In genomic region chr9:136528716-136529341, GRCh38 we compare ENCODE assay signal across 15 cellular contexts. TPM values are rescaled to one million over a fixed set of nuclear protein-coding genes. Genes with fewer than 3 reads are reported as not detected.
DNase-seq lines count a peak whose midpoint lies in the region; ATAC-seq and TF ChIP-seq lines count a peak whose summit lies in the region.
"Had no signal": no experiment of that assay in that cellular context is flagged by ENCODE, and none has a peak within 500 bp of the region (broad histone marks: within the 10 kb centered on the region; RNA-seq: fewer than 3 reads in every experiment).

No MANE protein-coding gene starts in this region.

- H3K4me3 Mint-ChIP-seq in activated naive CD8-positive, alpha-beta T cell treated with anti-CD3 and anti-CD28 coated beads, Interleukin-2, amount 50 U/mL, for 24 hours, result no peak overlapping the region
- H3K4me3 Mint-ChIP-seq in activated naive CD8-positive, alpha-beta T cell treated with anti-CD3 and anti-CD28 coated beads for 36 hours, result no peak overlapping the region
- H3K4me3 Mint-ChIP-seq: nephron progenitor cell had no signal

- H3K4me3 ChIP-seq in mesenchymal stem cell (ENCODE audit: insufficient read depth in 1 of 2, low read depth in 1 of 2, low read length in 2 of 2) (no peak overlapping the region), tibial nerve (no peak overlapping the region)
- H3K4me3 ChIP-seq: HAP-1, lung had no signal

- H2AK5ac ChIP-seq in mesenchymal stem cell (ENCODE audit: low read length, severe bottlenecking), result no peak overlapping the region

- H3K4me1 ChIP-seq in mesenchymal stem cell (ENCODE audit: control insufficient read depth, insufficient read depth, low read depth, low read length), result peaks cover 72% of the 10 kb centered on the region
- H3K4me1 ChIP-seq in tibial nerve, result peaks cover 0 to 100% (median 92%) of the 10 kb centered on the region in 4 donors
- H3K4me1 ChIP-seq: HAP-1 had no signal

- ATAC-seq in activated naive CD8-positive, alpha-beta T cell treated with anti-CD3 and anti-CD28 coated beads, Interleukin-2, amount 50 U/mL, for 24 hours, result no peak
- ATAC-seq in HG02970 (IDR thresholded peaks at IDR 0.05; ENCODE audit: low FRiP score, unreplicated experiment), result no peak

- H3K27me3 Mint-ChIP-seq in activated naive CD8-positive, alpha-beta T cell treated with anti-CD3 and anti-CD28 coated beads, Interleukin-2, amount 50 U/mL, for 24 hours, result no peaks in the 10 kb centered on the region
- no peaks in the 10 kb centered on the region for H3K27me3 Mint-ChIP-seq in activated naive CD8-positive, alpha-beta T cell treated with anti-CD3 and anti-CD28 coated beads for 36 hours

- peaks cover 0 to 66% of the 10 kb centered on the region in 2 experiments for H3K36me3 ChIP-seq in mesenchymal stem cell (ENCODE audit: control insufficient read depth in 1 of 2, insufficient read depth in 2 of 2, low read depth in 1 of 2, low read length in 2 of 2)
- peaks cover 0 to under 1% (median 0%) of the 10 kb centered on the region in 3 donors for H3K36me3 ChIP-seq in tibial nerve
- H3K36me3 ChIP-seq: HAP-1 had no signal

- no peak for DNase-seq in activated naive CD8-positive, alpha-beta T cell treated with anti-CD3 and anti-CD28 coated beads, Interleukin-2, amount 50 U/mL, for 24 hours
- DNase-seq in activated naive CD8-positive, alpha-beta T cell treated with anti-CD3 and anti-CD28 coated beads for 36 hours, result no peak
- DNase-seq in caudate nucleus (lab: John Stamatoyannopoulos, UW) (no peak), mesenchymal stem cell (no peak), tibial nerve (ENCODE audit: low spot score in 2 of 2) (no peak), erythroblast (lab: John Stamatoyannopoulos, UW) (no peak), 8988T (no peak)
- DNase-seq: Calu3; NCI-H2029 treated with DMSO at 0.1 percent for 48 hours; nephron progenitor cell; stimulated activated CD4-positive, alpha-beta T cell treated with anti-CD3 and anti-CD28 coated beads, Interleukin-1b, Interleukin-23, amount 100 ng/mL, for 48 hours; trophoblast cell had no signal

- no peak overlapping the region for H2BK120ac ChIP-seq in mesenchymal stem cell (ENCODE audit: low read depth, low read length)

- TF ChIP-seq CTCF in tibial nerve (IDR thresholded peaks at IDR 0.05), result no peak

- H2BK12ac ChIP-seq in mesenchymal stem cell (ENCODE audit: low read length in 2 of 2), result peak overlapping the region in 1 of 2 experiments; percentile 55

- H3K14ac ChIP-seq in mesenchymal stem cell (ENCODE audit: low read length in 2 of 2), result peak overlapping the region in 1 of 2 experiments; percentile 2

- H3K27me3 ChIP-seq in mesenchymal stem cell (ENCODE audit: control insufficient read depth in 1 of 2, insufficient read depth in 1 of 2, low read length in 2 of 2) (no peaks in the 10 kb centered on the region), tibial nerve (no peaks in the 10 kb centered on the region)

- peak overlapping the region; percentile 9 for H4K91ac ChIP-seq in mesenchymal stem cell (ENCODE audit: low read length)

- H4K8ac ChIP-seq in mesenchymal stem cell (ENCODE audit: low read length), result no peak overlapping the region

- H3K79me1 ChIP-seq in mesenchymal stem cell (replicated peaks; ENCODE audit: low read length, poor library complexity, severe bottlenecking), result peaks cover 64% of the 10 kb centered on the region

- TF ChIP-seq EP300 in tibial nerve (IDR thresholded peaks at IDR 0.05), result no peak

- no peak overlapping the region for H2BK15ac ChIP-seq in mesenchymal stem cell (ENCODE audit: low read depth, poor library complexity, severe bottlenecking)

- H3K9ac ChIP-seq in mesenchymal stem cell (ENCODE audit: low read length), result no peak overlapping the region

- no peaks in the 10 kb centered on the region for H3K9me3 ChIP-seq in mesenchymal stem cell (ENCODE audit: control insufficient read depth, low read length)
- H3K9me3 ChIP-seq in tibial nerve, result no peaks in the 10 kb centered on the region
- H3K9me3 ChIP-seq: HAP-1 had no signal

- H3K9me3 Mint-ChIP-seq in activated naive CD8-positive, alpha-beta T cell treated with anti-CD3 and anti-CD28 coated beads, Interleukin-2, amount 50 U/mL, for 24 hours, result no peaks in the 10 kb centered on the region
- no peaks in the 10 kb centered on the region for H3K9me3 Mint-ChIP-seq in activated naive CD8-positive, alpha-beta T cell treated with anti-CD3 and anti-CD28 coated beads for 36 hours
- H3K9me3 Mint-ChIP-seq: nephron progenitor cell had no signal

- no peak overlapping the region for H2BK5ac ChIP-seq in mesenchymal stem cell (ENCODE audit: low read depth, low read length, poor library complexity, severe bottlenecking)

- TF ChIP-seq POLR2A in tibial nerve (IDR thresholded peaks at IDR 0.05), result no peak
- TF ChIP-seq POLR2A in erythroblast (IDR thresholded peaks at IDR 0.05; ENCODE audit: low read length), result no peak

- 95% methylated on average over 11 of the region's 12 CpGs for WGBS in mesenchymal stem cell
- 76 to 92% methylated on average over 9 to 11 of the region's 12 CpGs for WGBS in tibial nerve, 2 donors

- no peak overlapping the region for H2AFZ ChIP-seq in mesenchymal stem cell (ENCODE audit: low read depth, low read length)

- no peaks in the 10 kb centered on the region for H3K36me3 Mint-ChIP-seq in activated naive CD8-positive, alpha-beta T cell treated with anti-CD3 and anti-CD28 coated beads, Interleukin-2, amount 50 U/mL, for 24 hours (ENCODE audit: low read depth)
- peaks cover 9% of the 10 kb centered on the region for H3K36me3 Mint-ChIP-seq in activated naive CD8-positive, alpha-beta T cell treated with anti-CD3 and anti-CD28 coated beads for 36 hours

- H3K4me1 Mint-ChIP-seq in activated naive CD8-positive, alpha-beta T cell treated with anti-CD3 and anti-CD28 coated beads, Interleukin-2, amount 50 U/mL, for 24 hours, result peaks cover 42% of the 10 kb centered on the region
- peaks cover 23% of the 10 kb centered on the region for H3K4me1 Mint-ChIP-seq in activated naive CD8-positive, alpha-beta T cell treated with anti-CD3 and anti-CD28 coated beads for 36 hours

- peak overlapping the region; percentile 46 for H3K27ac Mint-ChIP-seq in activated naive CD8-positive, alpha-beta T cell treated with anti-CD3 and anti-CD28 coated beads, Interleukin-2, amount 50 U/mL, for 24 hours
- no peak overlapping the region for H3K27ac Mint-ChIP-seq in activated naive CD8-positive, alpha-beta T cell treated with anti-CD3 and anti-CD28 coated beads for 36 hours
- H3K27ac Mint-ChIP-seq: nephron progenitor cell had no signal

- H3K27ac ChIP-seq in caudate nucleus (ENCODE audit: low read depth, low read length) (peak overlapping the region; percentile 1), mesenchymal stem cell (ENCODE audit: low read length, poor library complexity, severe bottlenecking) (no peak overlapping the region), tibial nerve (peak overlapping the region in 3 of 4 donors; percentile 45 to 86 (median 56))

- H3K23ac ChIP-seq in mesenchymal stem cell (ENCODE audit: low read length in 2 of 2), result no peak overlapping the region

- H3K4me2 ChIP-seq in mesenchymal stem cell (ENCODE audit: low read length, poor library complexity, severe bottlenecking), result no peak overlapping the region

- H3K18ac ChIP-seq in mesenchymal stem cell (ENCODE audit: low read depth in 1 of 2, low read length in 2 of 2), result peak overlapping the region in 1 of 2 experiments; percentile 16

- H3K4ac ChIP-seq in mesenchymal stem cell (ENCODE audit: low read depth in 1 of 2, low read length in 2 of 2), result peak overlapping the region in 1 of 2 experiments; percentile 42

RNA-seq across cellular contexts. Expression of gene NOTCH1, which starts 17.0 kb away (rescaled TPM):
- 10 to 100 TPM; 48.2 to 51.6 TPM for total RNA-seq in activated naive CD8-positive, alpha-beta T cell treated with anti-CD3 and anti-CD28 coated beads for 36 hours
- 15.4 TPM for polyA plus RNA-seq in mesenchymal stem cell (2013, experiment 1 of 2)
- 13.5 TPM for polyA plus RNA-seq in mesenchymal stem cell (2013, experiment 2 of 2)
- total RNA-seq in tibial nerve, result 10 to 100 TPM; 29.3 to 65.4 (median 41.5) TPM

RNA-seq across cellular contexts. Expression of gene SEC16A, which starts 46.0 kb away (rescaled TPM):
- total RNA-seq in activated naive CD8-positive, alpha-beta T cell treated with anti-CD3 and anti-CD28 coated beads for 36 hours, result 10 to 100 TPM; 69.4 to 71.2 TPM
- polyA plus RNA-seq in mesenchymal stem cell (2013, experiment 1 of 2), result 38.4 TPM
- polyA plus RNA-seq in mesenchymal stem cell (2013, experiment 2 of 2), result 36.6 TPM
- total RNA-seq in tibial nerve, result 10 to 100 TPM; 45.8 to 67.5 (median 47.9) TPM
